8 cellular contexts compared by ENCODE assay signal in genomic region chr19:42634409-42635232, GRCh38. TPM values are rescaled to one million over a fixed set of nuclear protein-coding genes. Genes with fewer than 3 reads are reported as not detected.
A peak's percentile ranks its signal among the peaks of the same experiment; 100 is the strongest.
DNase-seq lines count a peak whose midpoint lies in the region; ATAC-seq, FAIRE-seq and TF ChIP-seq lines count a peak whose summit lies in the region.

No MANE protein-coding gene starts in this region.

- no peaks in the 10 kb centered on the region for H4K20me1 ChIP-seq in HepG2 (ENCODE audit: insufficient read depth, low read length)

- H3K4me2 ChIP-seq in HepG2 (ENCODE audit: low read depth, low read length): no peak overlapping the region

- TF ChIP-seq EP300 in HepG2 (IDR thresholded peaks at IDR 0.05; ENCODE audit: low read depth in 2 of 2, low read length in 2 of 2): no peak
- TF ChIP-seq EP300 in HepG2 (CRISPR knock-in tag; IDR thresholded peaks at IDR 0.05; ENCODE audit: borderline replicate concordance): no peak

- no peak for TF ChIP-seq POLR2A in HepG2 (IDR thresholded peaks at IDR 0.05; ENCODE audit: insufficient read depth in 1 of 2, low read depth in 2 of 2, low read length in 2 of 2)

- no peak overlapping the region for H3K27ac ChIP-seq in HepG2 (ENCODE audit: extremely low read length, insufficient read depth, low read length)

- H3K4me3 ChIP-seq in AG10803 (ENCODE audit: low read length): no peak overlapping the region
- no peak overlapping the region for H3K4me3 ChIP-seq in HepG2 (replicated peaks in 1 of 3; ENCODE audit: insufficient read depth in 1 of 3, low read depth in 2 of 3, low read length in 3 of 3)

- peak; percentile 63 for FAIRE-seq in HepG2 (lab: Jason Lieb, UNC)

- no peak overlapping the region for H3K9ac ChIP-seq in HepG2 (ENCODE audit: insufficient read depth, low read depth, low read length)

- no peak overlapping the region for H2AFZ ChIP-seq in HepG2 (ENCODE audit: low read length)

- H3K79me2 ChIP-seq in HepG2 (ENCODE audit: insufficient read depth, low read length): no peaks in the 10 kb centered on the region

- H3K27me3 ChIP-seq in HepG2 (ENCODE audit: control insufficient read depth in 1 of 2, insufficient read depth in 2 of 2, low read length in 2 of 2): peaks cover 0 to 14% of the 10 kb centered on the region in 2 experiments; a peak in 3 of 5 replicates

- H3K4me1 ChIP-seq in HepG2 (ENCODE audit: insufficient read depth, low read length): no peaks in the 10 kb centered on the region

- no peaks in the 10 kb centered on the region for H3K9me3 Mint-ChIP-seq in activated naive CD4-positive, alpha-beta T cell treated with anti-CD3 and anti-CD28 coated beads, Interleukin-2, amount 50 U/mL, for 72 hours

- POLR2A ChIA-PET in HepG2 (lab: Yijun Ruan, JAX): no interaction called here

- TF ChIP-seq RAD21 in HepG2 (CRISPR knock-in tag; IDR thresholded peaks at IDR 0.05): no peak

- no peaks in the 10 kb centered on the region for H3K36me3 Mint-ChIP-seq in activated naive CD4-positive, alpha-beta T cell treated with anti-CD3 and anti-CD28 coated beads, Interleukin-2, amount 50 U/mL, for 72 hours

- in situ Hi-C loops in HepG2 (cut with HindIII; ENCODE audit: extremely low pct_ligation_motif_present, low pct_unique_long_range_greater_than_20kb): no loop called here

- H3K9me3 ChIP-seq in HepG2 (ENCODE audit: low read length): no peaks in the 10 kb centered on the region

- CTCF ChIA-PET in HepG2 (lab: Yijun Ruan, JAX; ENCODE audit: low intra/inter-chr PET ratio, low total read pairs): no interaction called here

- BruUV-seq in HepG2 (replicated peaks; lab: Mats Ljungman, UMichigan): no TSS peak

- peak; percentile 56 to 58 for ATAC-seq in activated naive CD4-positive, alpha-beta T cell treated with anti-CD3 and anti-CD28 coated beads, Interleukin-2, amount 50 U/mL, for 72 hours
- ATAC-seq in HepG2 (peak; percentile 62), GM18861 (IDR thresholded peaks at IDR 0.05; ENCODE audit: unreplicated experiment) (no peak), HG02759 (IDR thresholded peaks at IDR 0.05; ENCODE audit: unreplicated experiment) (no peak)

- 10% methylated on average over 5 of the region's 5 CpGs for WGBS in HepG2 (ENCODE audit: low lambda C conversion rate)

- TF ChIP-seq CTCF in AG10803 (conservative IDR thresholded peaks at IDR 0.05; ENCODE audit: low read length) (peak; percentile 76), GM12874 (IDR thresholded peaks at IDR 0.05; ENCODE audit: insufficient read depth, low read depth, low read length) (peak; percentile 85), HepG2 (CRISPR knock-in tag; IDR thresholded peaks at IDR 0.05) (peak; percentile 79)

- intact Hi-C loops in HepG2 (cut with micrococcal nuclease; ENCODE audit: unreplicated experiment): no loop called here

- H3K27ac Mint-ChIP-seq in activated naive CD4-positive, alpha-beta T cell treated with anti-CD3 and anti-CD28 coated beads, Interleukin-2, amount 50 U/mL, for 72 hours: no peak overlapping the region

- DNase-seq in AG10803 (ENCODE audit: low read depth) (peak; percentile 25), NCI-H526 treated with DMSO at 0.1 percent for 48 hours (lab: John Stamatoyannopoulos, UW) (peak; percentile 5), HepG2 (ENCODE audit: low spot score) (peak; percentile 32), DMS79 (lab: John Stamatoyannopoulos, UW) (no peak)
- DNase-seq in activated naive CD4-positive, alpha-beta T cell treated with anti-CD3 and anti-CD28 coated beads, Interleukin-2, amount 50 U/mL, for 72 hours (ENCODE audit: low spot score in 2 of 2): peak in 1 of 2 donors; percentile 63

- no peaks in the 10 kb centered on the region for H3K36me3 ChIP-seq in HepG2 (replicated peaks in 1 of 2; ENCODE audit: control insufficient read depth in 1 of 2, insufficient read depth in 2 of 2, low read length in 2 of 2)

TF ChIP-seq in HepG2, 621 proteins besides CTCF, POLR2A, EP300 and RAD21 (continues in another document):
- TF ChIP-seq PAWR (CRISPR knock-in tag; IDR thresholded peaks at IDR 0.05; ENCODE audit: borderline replicate concordance) (no peak), WIZ (CRISPR knock-in tag; IDR thresholded peaks at IDR 0.05) (no peak), CENPBD1 (CRISPR knock-in tag; IDR thresholded peaks at IDR 0.05; ENCODE audit: borderline replicate concordance, low read depth) (no peak), ZNF101 (CRISPR knock-in tag; IDR thresholded peaks at IDR 0.05; ENCODE audit: borderline replicate concordance, low read depth) (no peak), ZSCAN22 (CRISPR knock-in tag; IDR thresholded peaks at IDR 0.05) (no peak), MIER2 (CRISPR knock-in tag; IDR thresholded peaks at IDR 0.05) (no peak), MAFF (IDR thresholded peaks at IDR 0.05; ENCODE audit: low read depth, low read length) (peak; percentile 39; the same call in 1 of the 2 replicates), KMT2A (CRISPR knock-in tag; IDR thresholded peaks at IDR 0.05) (no peak), ETS1 (CRISPR knock-in tag; IDR thresholded peaks at IDR 0.05) (no peak), ZNF607 (CRISPR knock-in tag; IDR thresholded peaks at IDR 0.05; ENCODE audit: borderline replicate concordance) (no peak), ZNF788 (CRISPR knock-in tag; IDR thresholded peaks at IDR 0.05; ENCODE audit: borderline replicate concordance) (no peak), TBL1XR1 (IDR thresholded peaks at IDR 0.05; ENCODE audit: borderline replicate concordance, low read length, partially characterized antibody) (no peak), GRHL1 (CRISPR knock-in tag; conservative IDR thresholded peaks at IDR 0.05) (no peak), ZNF567 (CRISPR knock-in tag; IDR thresholded peaks at IDR 0.05; ENCODE audit: borderline replicate concordance) (0 out of 2 replicates have a peak, but pooled peaks have one; percentile 56), XRCC5 (optimal IDR thresholded peaks at IDR 0.05; ENCODE audit: low read length) (peak; percentile 26), BORCS8-MEF2B (CRISPR knock-in tag; IDR thresholded peaks at IDR 0.05) (no peak), ZFP1 (CRISPR knock-in tag; IDR thresholded peaks at IDR 0.05) (no peak)
- TF ChIP-seq, protein P1, sequence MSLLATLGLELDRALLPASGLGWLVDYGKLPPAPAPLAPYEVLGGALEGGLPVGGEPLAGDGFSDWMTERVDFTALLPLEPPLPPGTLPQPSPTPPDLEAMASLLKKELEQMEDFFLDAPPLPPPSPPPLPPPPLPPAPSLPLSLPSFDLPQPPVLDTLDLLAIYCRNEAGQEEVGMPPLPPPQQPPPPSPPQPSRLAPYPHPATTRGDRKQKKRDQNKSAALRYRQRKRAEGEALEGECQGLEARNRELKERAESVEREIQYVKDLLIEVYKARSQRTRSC (CRISPR knock-in tag; IDR thresholded peaks at IDR 0.05; ENCODE audit: low read depth): no peak

RNA-seq across cellular contexts. Expression of gene CEACAM8, which starts 39.9 kb away (rescaled TPM):
- not detected for total RNA-seq in activated naive CD4-positive, alpha-beta T cell treated with anti-CD3 and anti-CD28 coated beads, Interleukin-2, amount 50 U/mL, for 72 hours
- total RNA-seq in HepG2 (2016; rRNA removed; fragmentation: Illumina TruSeq; extraction: Trizol): not detected in 2 replicates
- not detected in 2 replicates for total RNA-seq in HepG2 (2016; cell fraction: cytosol; rRNA removed; fragmentation: Illumina TruSeq; extraction: Trizol; ENCODE audit: low read depth)
- not detected in 2 replicates for total RNA-seq in HepG2 (2016; cell fraction: insoluble cytoplasmic fraction; rRNA removed; fragmentation: Illumina TruSeq; extraction: Trizol)
- total RNA-seq in HepG2 (2016; cell fraction: membrane; rRNA removed; fragmentation: Illumina TruSeq; extraction: Trizol): not detected in 2 replicates
- total RNA-seq in HepG2 (2016; cell fraction: nucleus; rRNA removed; fragmentation: Illumina TruSeq; extraction: Trizol): not detected in 2 replicates
- polyA plus RNA-seq in HepG2 (2011; rRNA removed): not detected in 2 replicates
- polyA plus RNA-seq in HepG2 (2011; cell fraction: cytosol; rRNA removed): not detected in 2 replicates
- polyA plus RNA-seq in HepG2 (2011; cell fraction: nucleus; rRNA removed): not detected in 2 replicates
- not detected in 2 replicates for polyA plus RNA-seq in HepG2 (2012)
- not detected in 2 replicates for polyA plus RNA-seq in HepG2 (2016; cell fraction: cytosol; fragmentation: Illumina TruSeq; extraction: Trizol; ENCODE audit: low read depth)
- not detected in 2 replicates for polyA plus RNA-seq in HepG2 (2016; cell fraction: insoluble cytoplasmic fraction; fragmentation: Illumina TruSeq; extraction: Trizol; ENCODE audit: low read depth)
- polyA plus RNA-seq in HepG2 (2016; cell fraction: membrane; fragmentation: Illumina TruSeq; extraction: Trizol; ENCODE audit: low read depth): not detected in 2 replicates
- polyA plus RNA-seq in HepG2 (2016; cell fraction: nucleus; fragmentation: Illumina TruSeq; extraction: Trizol; ENCODE audit: insufficient read depth, low read depth): not detected in 2 replicates
- not detected in 2 replicates for polyA minus RNA-seq in HepG2 (2011; rRNA and poly(A)+ RNA removed; ENCODE audit: low replicate concordance)
- not detected in 2 replicates for polyA minus RNA-seq in HepG2 (2011; cell fraction: cytosol; rRNA and poly(A)+ RNA removed)
- not detected in 2 replicates for polyA minus RNA-seq in HepG2 (2011; cell fraction: nucleus; rRNA and poly(A)+ RNA removed)

Comparison
In these comparisons a context has a peak if more than half of its experiments do, and no peak if none do; other contexts are left out.
1. ATAC-seq: peak in activated naive CD4-positive, alpha-beta T cell treated with anti-CD3 and anti-CD28 coated beads, Interleukin-2, amount 50 U/mL, for 72 hours (2 of 2) and HepG2 (single experiment); none in GM18861 (single experiment) and HG02759 (single experiment).
2. Peak in every context shown above with its lines, with median percentiles within 50 percentile points of each other: CTCF ChIP-seq.